1 cellular context compared by ENCODE assay signal in the genomic region with DNA sequence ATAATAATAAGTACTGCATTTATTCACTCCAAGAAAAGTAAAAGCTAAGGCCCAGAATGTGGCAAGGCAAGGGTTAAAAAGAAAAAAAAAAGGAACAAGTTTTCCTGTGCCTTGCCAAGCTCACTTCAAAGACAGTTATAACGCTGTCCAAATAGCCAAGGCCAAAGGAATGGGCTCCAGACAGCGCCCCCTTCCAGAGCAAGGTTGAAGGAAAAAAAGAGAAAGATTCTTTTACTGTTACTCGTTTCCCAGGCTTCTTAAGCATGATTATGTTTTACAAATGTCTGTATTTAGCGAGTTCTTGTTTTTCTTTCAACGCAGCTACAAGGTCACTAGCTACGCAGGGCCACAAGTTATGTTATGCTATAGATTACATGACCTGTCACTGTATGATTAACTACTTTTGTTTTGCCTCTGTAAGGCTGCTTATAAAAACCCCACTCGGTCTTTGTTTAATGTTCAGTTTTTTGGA.
TF ChIP-seq lines count a peak whose summit lies in the region.

No MANE protein-coding gene starts in this region.

TF ChIP-seq in H1, 55 proteins besides CTCF, POLR2A, EP300 and RAD21 (continued from another document):
- TF ChIP-seq, protein P1, sequence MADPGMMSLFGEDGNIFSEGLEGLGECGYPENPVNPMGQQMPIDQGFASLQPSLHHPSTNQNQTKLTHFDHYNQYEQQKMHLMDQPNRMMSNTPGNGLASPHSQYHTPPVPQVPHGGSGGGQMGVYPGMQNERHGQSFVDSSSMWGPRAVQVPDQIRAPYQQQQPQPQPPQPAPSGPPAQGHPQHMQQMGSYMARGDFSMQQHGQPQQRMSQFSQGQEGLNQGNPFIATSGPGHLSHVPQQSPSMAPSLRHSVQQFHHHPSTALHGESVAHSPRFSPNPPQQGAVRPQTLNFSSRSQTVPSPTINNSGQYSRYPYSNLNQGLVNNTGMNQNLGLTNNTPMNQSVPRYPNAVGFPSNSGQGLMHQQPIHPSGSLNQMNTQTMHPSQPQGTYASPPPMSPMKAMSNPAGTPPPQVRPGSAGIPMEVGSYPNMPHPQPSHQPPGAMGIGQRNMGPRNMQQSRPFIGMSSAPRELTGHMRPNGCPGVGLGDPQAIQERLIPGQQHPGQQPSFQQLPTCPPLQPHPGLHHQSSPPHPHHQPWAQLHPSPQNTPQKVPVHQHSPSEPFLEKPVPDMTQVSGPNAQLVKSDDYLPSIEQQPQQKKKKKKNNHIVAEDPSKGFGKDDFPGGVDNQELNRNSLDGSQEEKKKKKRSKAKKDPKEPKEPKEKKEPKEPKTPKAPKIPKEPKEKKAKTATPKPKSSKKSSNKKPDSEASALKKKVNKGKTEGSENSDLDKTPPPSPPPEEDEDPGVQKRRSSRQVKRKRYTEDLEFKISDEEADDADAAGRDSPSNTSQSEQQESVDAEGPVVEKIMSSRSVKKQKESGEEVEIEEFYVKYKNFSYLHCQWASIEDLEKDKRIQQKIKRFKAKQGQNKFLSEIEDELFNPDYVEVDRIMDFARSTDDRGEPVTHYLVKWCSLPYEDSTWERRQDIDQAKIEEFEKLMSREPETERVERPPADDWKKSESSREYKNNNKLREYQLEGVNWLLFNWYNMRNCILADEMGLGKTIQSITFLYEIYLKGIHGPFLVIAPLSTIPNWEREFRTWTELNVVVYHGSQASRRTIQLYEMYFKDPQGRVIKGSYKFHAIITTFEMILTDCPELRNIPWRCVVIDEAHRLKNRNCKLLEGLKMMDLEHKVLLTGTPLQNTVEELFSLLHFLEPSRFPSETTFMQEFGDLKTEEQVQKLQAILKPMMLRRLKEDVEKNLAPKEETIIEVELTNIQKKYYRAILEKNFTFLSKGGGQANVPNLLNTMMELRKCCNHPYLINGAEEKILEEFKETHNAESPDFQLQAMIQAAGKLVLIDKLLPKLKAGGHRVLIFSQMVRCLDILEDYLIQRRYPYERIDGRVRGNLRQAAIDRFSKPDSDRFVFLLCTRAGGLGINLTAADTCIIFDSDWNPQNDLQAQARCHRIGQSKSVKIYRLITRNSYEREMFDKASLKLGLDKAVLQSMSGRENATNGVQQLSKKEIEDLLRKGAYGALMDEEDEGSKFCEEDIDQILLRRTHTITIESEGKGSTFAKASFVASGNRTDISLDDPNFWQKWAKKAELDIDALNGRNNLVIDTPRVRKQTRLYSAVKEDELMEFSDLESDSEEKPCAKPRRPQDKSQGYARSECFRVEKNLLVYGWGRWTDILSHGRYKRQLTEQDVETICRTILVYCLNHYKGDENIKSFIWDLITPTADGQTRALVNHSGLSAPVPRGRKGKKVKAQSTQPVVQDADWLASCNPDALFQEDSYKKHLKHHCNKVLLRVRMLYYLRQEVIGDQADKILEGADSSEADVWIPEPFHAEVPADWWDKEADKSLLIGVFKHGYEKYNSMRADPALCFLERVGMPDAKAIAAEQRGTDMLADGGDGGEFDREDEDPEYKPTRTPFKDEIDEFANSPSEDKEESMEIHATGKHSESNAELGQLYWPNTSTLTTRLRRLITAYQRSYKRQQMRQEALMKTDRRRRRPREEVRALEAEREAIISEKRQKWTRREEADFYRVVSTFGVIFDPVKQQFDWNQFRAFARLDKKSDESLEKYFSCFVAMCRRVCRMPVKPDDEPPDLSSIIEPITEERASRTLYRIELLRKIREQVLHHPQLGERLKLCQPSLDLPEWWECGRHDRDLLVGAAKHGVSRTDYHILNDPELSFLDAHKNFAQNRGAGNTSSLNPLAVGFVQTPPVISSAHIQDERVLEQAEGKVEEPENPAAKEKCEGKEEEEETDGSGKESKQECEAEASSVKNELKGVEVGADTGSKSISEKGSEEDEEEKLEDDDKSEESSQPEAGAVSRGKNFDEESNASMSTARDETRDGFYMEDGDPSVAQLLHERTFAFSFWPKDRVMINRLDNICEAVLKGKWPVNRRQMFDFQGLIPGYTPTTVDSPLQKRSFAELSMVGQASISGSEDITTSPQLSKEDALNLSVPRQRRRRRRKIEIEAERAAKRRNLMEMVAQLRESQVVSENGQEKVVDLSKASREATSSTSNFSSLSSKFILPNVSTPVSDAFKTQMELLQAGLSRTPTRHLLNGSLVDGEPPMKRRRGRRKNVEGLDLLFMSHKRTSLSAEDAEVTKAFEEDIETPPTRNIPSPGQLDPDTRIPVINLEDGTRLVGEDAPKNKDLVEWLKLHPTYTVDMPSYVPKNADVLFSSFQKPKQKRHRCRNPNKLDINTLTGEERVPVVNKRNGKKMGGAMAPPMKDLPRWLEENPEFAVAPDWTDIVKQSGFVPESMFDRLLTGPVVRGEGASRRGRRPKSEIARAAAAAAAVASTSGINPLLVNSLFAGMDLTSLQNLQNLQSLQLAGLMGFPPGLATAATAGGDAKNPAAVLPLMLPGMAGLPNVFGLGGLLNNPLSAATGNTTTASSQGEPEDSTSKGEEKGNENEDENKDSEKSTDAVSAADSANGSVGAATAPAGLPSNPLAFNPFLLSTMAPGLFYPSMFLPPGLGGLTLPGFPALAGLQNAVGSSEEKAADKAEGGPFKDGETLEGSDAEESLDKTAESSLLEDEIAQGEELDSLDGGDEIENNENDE (IDR thresholded peaks at IDR 0.05; ENCODE audit: insufficient replicate concordance, low read length) = no peak
- TF ChIP-seq JUND (IDR thresholded peaks at IDR 0.05; ENCODE audit: low read length) (no peak), PHF8 (conservative IDR thresholded peaks at IDR 0.05; ENCODE audit: low read depth, low read length) (no peak), CBX8 (IDR thresholded peaks at IDR 0.05; ENCODE audit: borderline replicate concordance, low read depth, low read length) (no peak)
